Comparison of ENCODE assay signal across 18 cellular contexts in the genomic region with DNA sequence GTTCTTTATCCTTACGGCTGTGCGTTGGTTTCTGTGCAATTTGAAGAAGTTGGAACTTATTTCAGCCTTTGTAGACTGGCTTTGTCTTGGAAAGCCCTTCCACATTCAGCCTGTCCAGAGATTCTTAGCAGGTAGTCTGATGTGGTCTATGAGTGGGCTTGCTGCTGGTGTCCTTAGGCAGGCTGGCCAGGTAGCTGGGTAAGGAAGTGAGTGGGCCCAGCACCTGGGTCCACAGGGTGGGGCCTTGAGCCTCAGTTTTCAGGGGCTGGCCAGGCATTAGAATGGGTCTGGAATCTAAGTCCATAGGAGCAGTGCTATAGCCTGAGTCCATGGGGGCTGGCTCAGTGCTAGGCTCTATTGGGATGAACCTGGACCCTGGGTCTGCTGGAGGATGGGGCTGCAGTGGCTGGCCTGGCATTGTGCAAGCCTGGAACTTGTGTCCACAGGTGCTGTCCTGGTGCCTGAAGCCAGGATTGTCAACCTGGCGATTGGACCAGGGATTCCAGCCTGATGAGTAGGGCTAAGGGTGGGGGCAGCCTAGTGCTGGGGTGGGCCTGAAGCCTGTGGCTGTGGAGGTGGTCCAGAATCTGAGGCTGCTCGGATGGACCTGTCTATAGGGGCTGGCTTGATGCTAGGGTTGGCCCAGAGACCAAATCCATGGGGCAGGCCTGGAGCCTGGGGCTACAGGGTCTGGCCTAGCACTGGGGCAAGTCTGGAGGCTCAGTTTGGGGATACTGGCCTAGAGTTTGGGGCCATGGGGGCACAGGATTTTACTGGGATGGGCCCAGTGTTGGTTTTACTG.
A peak's percentile ranks its signal among the peaks of the same experiment; 100 is the strongest.
DNase-seq lines count a peak whose midpoint lies in the region; TF ChIP-seq lines count a peak whose summit lies in the region.
"Had no signal": no experiment of that assay in that cellular context is flagged by ENCODE, and none has a peak within 500 bp of the region (broad histone marks: within the 10 kb centered on the region; RNA-seq: fewer than 3 reads in every experiment).

No MANE protein-coding gene starts in this region.

- H3K9me3 ChIP-seq in H9 (ENCODE audit: control insufficient read depth, low read depth, low read length) (peaks cover 31% of the 10 kb centered on the region), mesenchymal stem cell (ENCODE audit: control insufficient read depth, low read length) (no peaks in the 10 kb centered on the region)
- H3K9me3 ChIP-seq: SJSA1 had no signal

- H4K5ac ChIP-seq in H9 (ENCODE audit: insufficient read length, low read depth, low read length): no peak overlapping the region

- no peaks in the 10 kb centered on the region for H4K20me1 ChIP-seq in H9 (ENCODE audit: control insufficient read depth, insufficient read depth, insufficient read length)

- no peak overlapping the region for H3T11ph ChIP-seq in H9 (ENCODE audit: low read length)

- H2BK120ac ChIP-seq in H9 (ENCODE audit: low read depth, low read length, poor library complexity, severe bottlenecking) (no peak overlapping the region), mesenchymal stem cell (ENCODE audit: low read depth, low read length) (no peak overlapping the region)

- no peaks in the 10 kb centered on the region; the same call in 1 of the 2 replicates for H3K27me3 Mint-ChIP-seq in H9 (ENCODE audit: low read depth)

- no peak overlapping the region for H3K56ac ChIP-seq in H9 (ENCODE audit: insufficient read length, low read depth, low read length)

- H3K27ac ChIP-seq in H9 (ENCODE audit: insufficient read length, low read depth, low read length) (no peak overlapping the region), mesenchymal stem cell (ENCODE audit: low read length, poor library complexity, severe bottlenecking) (no peak overlapping the region)
- H3K27ac ChIP-seq: SJSA1 had no signal

- peaks cover 12 to 23% (median 12%) of the 10 kb centered on the region in 3 experiments for H3K36me3 Mint-ChIP-seq in H9 (ENCODE audit: insufficient read depth in 1 of 3, low read depth in 3 of 3)

- no peaks in the 10 kb centered on the region for H3K23me2 ChIP-seq in H9 (ENCODE audit: insufficient read length, low read depth, low read length, poor library complexity, severe bottlenecking)

- H2AK5ac ChIP-seq in H9 (ENCODE audit: insufficient read length, low read length) (no peak overlapping the region), mesenchymal stem cell (ENCODE audit: low read length, severe bottlenecking) (no peak overlapping the region)

- DNase-seq in H9: peak; percentile 26
- DNase-seq in dermis blood vessel endothelial cell: peak; percentile 5
- no peak for DNase-seq in mesenchymal stem cell
- DNase-seq in Kasumi-1 (lab: John Stamatoyannopoulos, UW): no peak
- no peak for DNase-seq in activated naive CD4-positive, alpha-beta T cell treated with anti-CD3 and anti-CD28 coated beads, Interleukin-2, amount 50 U/mL, for 16 hours
- no peak for DNase-seq in activated effector memory CD4-positive, alpha-beta T cell treated with Interleukin-2 at 50 U/mL for 16 hours
- DNase-seq in NCI-H2227 (lab: John Stamatoyannopoulos, UW; ENCODE audit: unreplicated experiment): no peak
- DNase-seq: AML-193, C1 segment of cervical spinal cord, GDM1, KBM-7, NCI-H1092 treated with DMSO at 0.1 percent for 48 hours, NCI-H146, NCI-H2029 treated with DMSO at 0.1 percent for 48 hours, NCI-H2171 treated with DMSO at 0.1 percent for 48 hours, NCI-H446 treated with DMSO at 0.1 percent for 48 hours, NCI-H526 treated with DMSO at 0.1 percent for 48 hours had no signal

- WGBS in H9 (ENCODE audit: extremely low coverage, insufficient read length, low lambda C conversion rate): no CpG with 5 or more reads among the region's 4 CpGs
- WGBS in mesenchymal stem cell: 77% methylated on average over 4 of the region's 4 CpGs

- H3K9ac ChIP-seq in H9 (ENCODE audit: extremely low read depth, insufficient read length, low read length) (no peak overlapping the region), mesenchymal stem cell (ENCODE audit: low read length) (no peak overlapping the region)

- no peak for TF ChIP-seq CTCF in H9 (conservative IDR thresholded peaks at IDR 0.05)

- H3K14ac ChIP-seq in H9 (ENCODE audit: insufficient read depth, low read length): no peak overlapping the region
- H3K14ac ChIP-seq in mesenchymal stem cell (ENCODE audit: low read length in 2 of 2): no peak overlapping the region

- no peak overlapping the region for H2BK20ac ChIP-seq in H9 (ENCODE audit: low read depth, low read length, poor library complexity, severe bottlenecking)

- H3K9me3 Mint-ChIP-seq in H9: peaks cover 29 to 63% of the 10 kb centered on the region in 2 experiments

- H3K4me3 Mint-ChIP-seq in H9: no peak overlapping the region

- no peak overlapping the region for H2BK15ac ChIP-seq in H9 (ENCODE audit: low read depth, low read length)
- H2BK15ac ChIP-seq in mesenchymal stem cell (ENCODE audit: low read depth, poor library complexity, severe bottlenecking): no peak overlapping the region

- H2AFZ ChIP-seq in H9 (ENCODE audit: low read length) (no peak overlapping the region), mesenchymal stem cell (ENCODE audit: low read depth, low read length) (no peak overlapping the region)

- no peaks in the 10 kb centered on the region for H3K4me1 ChIP-seq in H9 (ENCODE audit: insufficient read depth, low read length)
- no peaks in the 10 kb centered on the region for H3K4me1 ChIP-seq in mesenchymal stem cell (ENCODE audit: control insufficient read depth, insufficient read depth, low read depth, low read length)
- H3K4me1 ChIP-seq: SJSA1 had no signal

- H3K18ac ChIP-seq in H9 (ENCODE audit: insufficient read length, low read depth, low read length) (no peak overlapping the region), mesenchymal stem cell (ENCODE audit: low read depth in 1 of 2, low read length in 2 of 2) (no peak overlapping the region)

- H3K27me3 ChIP-seq in H9 (ENCODE audit: insufficient read depth, low read length) (no peaks in the 10 kb centered on the region), mesenchymal stem cell (ENCODE audit: control insufficient read depth in 1 of 2, insufficient read depth in 1 of 2, low read length in 2 of 2) (no peaks in the 10 kb centered on the region)
- H3K27me3 ChIP-seq: SJSA1 had no signal

- H3K4me1 Mint-ChIP-seq in H9: peaks cover 11 to 13% of the 10 kb centered on the region in 2 experiments

- no peak overlapping the region for H3K4me3 ChIP-seq in mesenchymal stem cell (ENCODE audit: insufficient read depth in 1 of 2, low read depth in 1 of 2, low read length in 2 of 2)
- H3K4me3 ChIP-seq: SJSA1 had no signal

- H2BK5ac ChIP-seq in H9 (ENCODE audit: insufficient read length, low read length) (no peak overlapping the region), mesenchymal stem cell (ENCODE audit: low read depth, low read length, poor library complexity, severe bottlenecking) (no peak overlapping the region)

- H4K8ac ChIP-seq in H9 (replicated peaks; ENCODE audit: insufficient read length, low read depth, low read length): no peak overlapping the region
- H4K8ac ChIP-seq in mesenchymal stem cell (ENCODE audit: low read length): no peak overlapping the region

- H3K23ac ChIP-seq in H9 (ENCODE audit: insufficient read length, low read depth, low read length): no peak overlapping the region
- no peak overlapping the region for H3K23ac ChIP-seq in mesenchymal stem cell (ENCODE audit: low read length in 2 of 2)

- no peak overlapping the region for H4K91ac ChIP-seq in H9 (ENCODE audit: insufficient read length, low read depth, low read length)
- H4K91ac ChIP-seq in mesenchymal stem cell (ENCODE audit: low read length): peak overlapping the region; percentile 27

- no peak overlapping the region for H3K4ac ChIP-seq in H9 (ENCODE audit: low read depth, low read length)
- H3K4ac ChIP-seq in mesenchymal stem cell (ENCODE audit: low read depth in 1 of 2, low read length in 2 of 2): no peak overlapping the region

- H3K79me1 ChIP-seq in H9 (ENCODE audit: insufficient read depth, low read depth, low read length, poor library complexity, severe bottlenecking) (no peaks in the 10 kb centered on the region), mesenchymal stem cell (replicated peaks; ENCODE audit: low read length, poor library complexity, severe bottlenecking) (no peaks in the 10 kb centered on the region)

- H3K27ac Mint-ChIP-seq in H9: no peak overlapping the region; a peak in 3 of 7 replicates

- no peaks in the 10 kb centered on the region for H3K36me3 ChIP-seq in mesenchymal stem cell (ENCODE audit: control insufficient read depth in 1 of 2, insufficient read depth in 2 of 2, low read depth in 1 of 2, low read length in 2 of 2)
- H3K36me3 ChIP-seq: SJSA1 had no signal

- no peak overlapping the region for H2BK12ac ChIP-seq in H9 (ENCODE audit: insufficient read length, low read depth, low read length)
- H2BK12ac ChIP-seq in mesenchymal stem cell (ENCODE audit: low read length in 2 of 2): no peak overlapping the region

- no peaks in the 10 kb centered on the region for H3K79me2 ChIP-seq in H9 (ENCODE audit: insufficient read depth, low read length)

- H3K4me2 ChIP-seq in H9 (ENCODE audit: insufficient read depth, insufficient read length, low read length) (no peak overlapping the region), mesenchymal stem cell (ENCODE audit: low read length, poor library complexity, severe bottlenecking) (no peak overlapping the region)

Comparison
In these comparisons a context has a peak if more than half of its experiments do, and no peak if none do; other contexts are left out.
1. DNase-seq: peak in H9 (single experiment) and dermis blood vessel endothelial cell (single experiment); none in mesenchymal stem cell (single experiment), Kasumi-1 (0 of 2), activated naive CD4-positive, alpha-beta T cell treated with anti-CD3 and anti-CD28 coated beads, Interleukin-2, amount 50 U/mL, for 16 hours (single experiment), activated effector memory CD4-positive, alpha-beta T cell treated with Interleukin-2 at 50 U/mL for 16 hours (single experiment) and NCI-H2227 (single experiment).